Comparison of ENCODE assay signal across 28 cellular contexts in the genomic region with DNA sequence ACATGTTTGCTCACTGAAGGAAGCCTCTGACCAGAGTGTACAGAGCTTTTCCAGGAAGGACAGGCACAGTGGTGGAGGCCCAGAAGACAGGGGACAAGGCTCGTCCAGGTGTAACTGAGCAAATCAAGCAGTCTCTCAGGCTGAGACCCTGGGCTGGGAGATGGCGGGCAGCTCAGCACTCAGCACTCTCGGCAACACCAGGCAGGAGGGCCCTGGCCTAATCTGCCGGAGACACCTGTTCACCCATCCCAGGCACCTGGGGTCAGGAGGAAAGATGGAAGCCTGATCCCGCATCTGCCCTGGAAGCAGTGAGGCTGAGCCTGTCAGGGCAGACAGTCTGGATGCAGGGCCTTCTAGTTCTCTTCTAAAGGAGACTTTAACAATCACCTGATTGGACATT. TPM values are rescaled to one million over a fixed set of nuclear protein-coding genes. Genes with fewer than 3 reads are reported as not detected.
DNase-seq lines count a peak whose midpoint lies in the region; FAIRE-seq and TF ChIP-seq lines count a peak whose summit lies in the region.
"Had no signal": no experiment of that assay in that cellular context is flagged by ENCODE, and none has a peak within 500 bp of the region (broad histone marks: within the 10 kb centered on the region; RNA-seq: fewer than 3 reads in every experiment).

No MANE protein-coding gene starts in this region.

- no peak overlapping the region for H3K27ac ChIP-seq in osteoblast (ENCODE audit: low read depth, low read length)
- H3K27ac ChIP-seq in thyroid gland: peak overlapping the region in 2 of 3 donors; percentile 7 to 76
- H3K27ac ChIP-seq: BLaER1 had no signal

- intact Hi-C loops in thyroid gland (cut with DNase I): no loop called here

- H3K27me3 ChIP-seq in H7 (ENCODE audit: control insufficient read depth, insufficient read depth, low read length) (peaks cover 32% of the 10 kb centered on the region), osteoblast (ENCODE audit: insufficient read depth, low read length) (peaks cover 28% of the 10 kb centered on the region), thyroid gland (peaks cover 4% of the 10 kb centered on the region)
- H3K27me3 ChIP-seq: BE2C had no signal

- 92 to 97% methylated on average over 5 of the region's 5 CpGs for WGBS in thyroid gland, 2 donors

- H3K9me3 ChIP-seq in osteoblast (ENCODE audit: low read depth, low read length): no peaks in the 10 kb centered on the region
- no peaks in the 10 kb centered on the region for H3K9me3 ChIP-seq in thyroid gland
- H3K9me3 ChIP-seq: BLaER1 had no signal

- no peak overlapping the region for H3K4me2 ChIP-seq in osteoblast (ENCODE audit: insufficient read depth, low read length)
- H3K4me2 ChIP-seq: BLaER1 had no signal

- no peak overlapping the region for H3K4me3 ChIP-seq in H7 (ENCODE audit: insufficient read depth, low read depth, low read length)
- no peak overlapping the region for H3K4me3 ChIP-seq in osteoblast (ENCODE audit: insufficient read depth, low read length)
- no peak overlapping the region for H3K4me3 ChIP-seq in thyroid gland (replicated peaks in 1 of 3)
- H3K4me3 ChIP-seq: BLaER1 had no signal

- no peak overlapping the region for H2AFZ ChIP-seq in osteoblast (ENCODE audit: low read length)

- FAIRE-seq in HTR-8/SVneo (lab: Jason Lieb, UNC): no peak
- FAIRE-seq: A204.1, G401.6, GM12891 had no signal

- H3K79me2 ChIP-seq in osteoblast (ENCODE audit: insufficient read depth, low read length): no peaks in the 10 kb centered on the region

- H3K36me3 ChIP-seq in H7 (replicated peaks; ENCODE audit: control insufficient read depth, insufficient read depth, low read length) (no peaks in the 10 kb centered on the region), osteoblast (ENCODE audit: insufficient read depth, low read length) (no peaks in the 10 kb centered on the region), thyroid gland (no peaks in the 10 kb centered on the region)

- H4K20me1 ChIP-seq in osteoblast (ENCODE audit: insufficient read depth, low read length): peaks cover 5% of the 10 kb centered on the region

- DNase-seq in H7 (peak; percentile 32), mesenteric fat pad (ENCODE audit: low spot score) (peak; percentile 80), osteoblast (ENCODE audit: insufficient read length, low spot score, missing footprints) (peak; percentile 81), thyroid gland (no peak), HTR-8/SVneo (ENCODE audit: insufficient read length, low spot score) (no peak), cerebellum (ENCODE audit: low spot score) (no peak), SIG-M5 treated with dmso at 0.1 percent for 504 hours (lab: John Stamatoyannopoulos, UW; ENCODE audit: unreplicated experiment) (no peak)
- no peak for DNase-seq in activated CD4-positive, alpha-beta T cell treated with anti-CD3 and anti-CD28 coated beads for 48 hours
- DNase-seq: 8988T; ACHN; BE2C; C1 segment of cervical spinal cord; CD4-positive, alpha-beta memory T cell; CD4-positive, CD25-positive, alpha-beta regulatory T cell; CD8-positive, alpha-beta memory T cell; COR-L47; DMS 273 treated with DMSO at 0.1 percent for 48 hours; DMS153; DMS53; DMS79; DND-41; GF-D8 had no signal

- H3K4me1 ChIP-seq in osteoblast (ENCODE audit: insufficient read depth, low read length) (peaks cover 2% of the 10 kb centered on the region), thyroid gland (peaks cover 19 to 24% of the 10 kb centered on the region in 2 donors)

- no peak for TF ChIP-seq POLR2A in thyroid gland (IDR thresholded peaks at IDR 0.05)

- TF ChIP-seq CTCF in osteoblast (IDR thresholded peaks at IDR 0.05; ENCODE audit: extremely low read depth, low read depth, low read length) (no peak), thyroid gland (IDR thresholded peaks at IDR 0.05) (no peak)

RNA-seq across cellular contexts. Expression of gene RASL10B, which starts 4.8 kb away (rescaled TPM):
- 13.8 and 16.9 TPM in 2 replicates for total RNA-seq in H7 (2014; rRNA removed; shearing (Covaris generic))
- total RNA-seq in mesenteric fat pad (24.3 TPM), osteoblast (2.7 and 4.0 TPM in 2 replicates), thyroid gland (10 to 100 TPM in 1 of 4 donors, 1 to 10 TPM in 2, under 1 TPM in 1; 0.94 to 14.5 (median 3.5) TPM), cerebellum (5.3 TPM)
- total RNA-seq: CD4-positive, CD25-positive, alpha-beta regulatory T cell had no signal

RNA-seq across cellular contexts. Expression of gene GAS2L2, which starts 16.8 kb away (rescaled TPM):
- 0.10 TPM in 1 of 2 replicates, not detected in the other for total RNA-seq in H7 (2014; rRNA removed; shearing (Covaris generic))
- total RNA-seq in mesenteric fat pad (1.2 TPM), osteoblast (not detected in 2 replicates), thyroid gland (not detected), cerebellum (0.36 TPM)
- total RNA-seq: A673; CD4-positive, CD25-positive, alpha-beta regulatory T cell; Daoy had no signal

RNA-seq across cellular contexts. Expression of gene C17orf50, which starts 24.5 kb away (rescaled TPM):
- total RNA-seq in H7 (2014; rRNA removed; shearing (Covaris generic)): not detected in 2 replicates
- total RNA-seq in mesenteric fat pad (not detected), osteoblast (not detected in 2 replicates), thyroid gland (under 1 TPM in 1 of 4 donors, not detected in 3; 0.40 TPM), cerebellum (not detected)
- total RNA-seq: A673; CD4-positive, alpha-beta memory T cell; CD4-positive, CD25-positive, alpha-beta regulatory T cell; CD8-positive, alpha-beta memory T cell; Daoy had no signal

RNA-seq across cellular contexts. Expression of gene MMP28, which starts 59.2 kb away (rescaled TPM):
- not detected in 2 replicates for total RNA-seq in H7 (2014; rRNA removed; shearing (Covaris generic))
- total RNA-seq in mesenteric fat pad (51.7 TPM), osteoblast (1.2 and 1.8 TPM in 2 replicates), thyroid gland (10 to 100 TPM; 12.4 to 48.0 (median 28.6) TPM), cerebellum (4.9 TPM)
- total RNA-seq: A673; CD4-positive, CD25-positive, alpha-beta regulatory T cell; CD8-positive, alpha-beta memory T cell had no signal

Comparison
In these comparisons a context has a peak if more than half of its experiments do, and no peak if none do; other contexts are left out.
1. DNase-seq: peak in H7 (single experiment), mesenteric fat pad (single experiment) and osteoblast (single experiment); none in thyroid gland (0 of 2), activated CD4-positive, alpha-beta T cell treated with anti-CD3 and anti-CD28 coated beads for 48 hours (single experiment), HTR-8/SVneo (single experiment), cerebellum (single experiment) and SIG-M5 treated with dmso at 0.1 percent for 504 hours (single experiment).